Comparison of ENCODE assay signal across 8 cellular contexts in genomic region chr12:122870867-122871664, GRCh38. TPM values are rescaled to one million over a fixed set of nuclear protein-coding genes. Genes with fewer than 3 reads are reported as not detected.
DNase-seq lines count a peak whose midpoint lies in the region; ATAC-seq, FAIRE-seq and TF ChIP-seq lines count a peak whose summit lies in the region.

No MANE protein-coding gene starts in this region.

- H3K4me1 ChIP-seq in heart right ventricle (peaks cover 39 to 100% (median 94%) of the 10 kb centered on the region in 9 donors), skeletal muscle satellite cell (ENCODE audit: control insufficient read depth, insufficient read depth, low read length) (peaks cover 40% of the 10 kb centered on the region)

- peak overlapping the region; percentile 80 to 95 (median 88) for H3K27ac ChIP-seq in heart right ventricle

- DNase-seq in GM12864 (ENCODE audit: low read depth) (no peak), heart right ventricle (no peak), GM12892 (ENCODE audit: insufficient read length) (no peak), GM10266 (ENCODE audit: extremely low spot score) (no peak)
- no peak for DNase-seq in activated CD4-positive, CD25-positive, alpha-beta regulatory T cell (lab: John Stamatoyannopoulos, UW)

- intact Hi-C loops in heart right ventricle (cut with DNase I): no loop called here

- ATAC-seq in heart right ventricle (peak in 5 of 8 donors; percentile 11 to 40 (median 18)), HG03097 (IDR thresholded peaks at IDR 0.05; ENCODE audit: low FRiP score, unreplicated experiment) (no peak)

- peak overlapping the region; percentile 67 for H3K4me2 ChIP-seq in skeletal muscle satellite cell (ENCODE audit: low read length)

- no peak for FAIRE-seq in GM12892 (lab: Jason Lieb, UNC)

- H3K36me3 ChIP-seq in heart right ventricle (peaks cover 0 to 49% (median 25%) of the 10 kb centered on the region in 9 donors), skeletal muscle satellite cell (ENCODE audit: insufficient read depth, low read length) (peaks cover 30% of the 10 kb centered on the region)

- 14 to 15% methylated on average over 15 of the region's 15 CpGs for WGBS in heart right ventricle, 2 donors

- TF ChIP-seq POLR2A in GM12892 (IDR thresholded peaks at IDR 0.05; ENCODE audit: low read depth, low read length): no peak

- TF ChIP-seq CTCF in GM12864 (IDR thresholded peaks at IDR 0.05; ENCODE audit: low read depth, low read length, missing control alignments) (no peak), WI38 (IDR thresholded peaks at IDR 0.05; ENCODE audit: low read depth, low read length) (no peak), heart right ventricle (IDR thresholded peaks at IDR 0.05) (no peak), GM10266 (IDR thresholded peaks at IDR 0.05; ENCODE audit: control insufficient read depth, insufficient read depth, low read depth, missing control alignments) (no peak)

- H3K4me3 ChIP-seq in GM12864 (ENCODE audit: low read depth, low read length) (peak overlapping the region; percentile 45), WI38 (ENCODE audit: low read depth, low read length) (peak overlapping the region; percentile 26; the same call in 1 of the 2 replicates), heart right ventricle (peak overlapping the region in 9 of 10 donors; percentile 33 to 56 (median 49)), skeletal muscle satellite cell (ENCODE audit: low read length) (peak overlapping the region; percentile 50)

- peak overlapping the region; percentile 65 for H3K9ac ChIP-seq in skeletal muscle satellite cell (ENCODE audit: low read depth, low read length)

- H3K27me3 ChIP-seq in heart right ventricle (no peaks in the 10 kb centered on the region), skeletal muscle satellite cell (ENCODE audit: control insufficient read depth, insufficient read depth, low read length) (no peaks in the 10 kb centered on the region)

- H3K9me3 ChIP-seq in heart right ventricle: no peaks in the 10 kb centered on the region
- H3K9me3 ChIP-seq in skeletal muscle satellite cell (replicated peaks; ENCODE audit: low read length): no peaks in the 10 kb centered on the region

RNA-seq across cellular contexts. Expression of gene VPS37B, which starts 24.9 kb away (rescaled TPM):
- total RNA-seq in heart right ventricle: 10 to 100 TPM; 17.6 to 33.2 (median 19.8) TPM
- polyA plus RNA-seq in heart right ventricle: 10 to 100 TPM; 16.4 to 26.7 TPM
- 19.2 and 22.1 TPM in 2 replicates for total RNA-seq in skeletal muscle satellite cell (2012; rRNA removed)
- 5.5 TPM for polyA plus RNA-seq in GM12892 (2012; ENCODE audit: missing spikeins)

RNA-seq across cellular contexts. Expression of gene HIP1R, which starts 35.8 kb away (rescaled TPM):
- total RNA-seq in heart right ventricle: 10 to 100 TPM; 13.7 to 26.4 (median 17.5) TPM
- polyA plus RNA-seq in heart right ventricle: 10 to 100 TPM; 25.9 to 37.7 TPM
- total RNA-seq in skeletal muscle satellite cell (2012; rRNA removed): 20.5 and 30.2 TPM in 2 replicates
- 4.4 TPM for polyA plus RNA-seq in GM12892 (2012; ENCODE audit: missing spikeins)
